Comparison of ENCODE assay signal across 18 cellular contexts in the genomic region with DNA sequence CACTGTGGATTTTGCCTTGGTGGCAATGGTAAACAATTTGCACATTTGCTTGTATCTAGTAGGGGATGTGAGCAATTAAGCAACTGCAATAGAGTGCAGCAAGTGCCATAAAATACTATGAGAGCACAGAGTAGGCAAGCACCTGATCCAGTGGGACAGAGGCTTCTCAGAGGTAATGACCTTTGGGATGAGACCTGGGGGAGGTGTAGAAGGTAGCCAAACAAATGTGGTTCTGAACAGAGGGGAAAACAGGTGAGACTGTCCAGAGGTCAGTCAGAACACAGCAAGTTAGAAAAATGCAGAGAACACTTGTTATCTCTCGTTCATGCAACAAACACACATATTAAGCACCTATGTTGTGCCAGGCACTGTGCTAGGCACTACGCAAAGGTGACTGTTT. TPM values are rescaled to one million over a fixed set of nuclear protein-coding genes. Genes with fewer than 3 reads are reported as not detected.
"Had no signal": no experiment of that assay in that cellular context is flagged by ENCODE, and none has a peak within 500 bp of the region (broad histone marks: within the 10 kb centered on the region; RNA-seq: fewer than 3 reads in every experiment).

No MANE protein-coding gene starts in this region.

- H3K27ac ChIP-seq: foreskin keratinocyte, neutrophil, sigmoid colon, skin epidermis, stomach had no signal

- H3K9me3 ChIP-seq: mucosa of descending colon, neutrophil, sigmoid colon, stomach had no signal

- DNase-seq: effector memory CD4-positive, alpha-beta T cell; erythroblast; foreskin keratinocyte; head of caudate nucleus; hippocampal formation; left colon; mammary epithelial cell; mucosa of descending colon; naive thymus-derived CD8-positive, alpha-beta T cell; posterior cingulate gyrus; sigmoid colon; stimulated activated CD4-positive, alpha-beta T cell treated with anti-CD3 and anti-CD28 coated beads, Interleukin-12 subunit alpha, Interleukin-12 subunit beta, amount 100 ng/mL, for 4 hours; stimulated activated naive CD4-positive, alpha-beta T cell; stomach; trophoblast cell had no signal

- H3K27ac Mint-ChIP-seq: naive thymus-derived CD8-positive, alpha-beta T cell had no signal

- H3K4me1 ChIP-seq: sigmoid colon, stomach had no signal

- H3K4me3 ChIP-seq: mucosa of descending colon, skin epidermis, stomach had no signal

- H3K4me3 Mint-ChIP-seq: naive thymus-derived CD8-positive, alpha-beta T cell had no signal

- H3K4me1 Mint-ChIP-seq: naive thymus-derived CD8-positive, alpha-beta T cell had no signal

- H3K27me3 ChIP-seq: neutrophil, sigmoid colon, stomach had no signal

- H3K9me3 Mint-ChIP-seq: naive thymus-derived CD8-positive, alpha-beta T cell had no signal

- FAIRE-seq: endothelial cell of umbilical vein had no signal

- H3K36me3 Mint-ChIP-seq: naive thymus-derived CD8-positive, alpha-beta T cell had no signal

- ATAC-seq: foreskin keratinocyte; left colon; mucosa of descending colon; naive thymus-derived CD8-positive, alpha-beta T cell had no signal

- H3K36me3 ChIP-seq: neutrophil, sigmoid colon, stomach had no signal

RNA-seq across cellular contexts. Expression of gene ANK2, which starts 21.4 kb away (rescaled TPM):
- total RNA-seq: endothelial cell of umbilical vein; naive thymus-derived CD8-positive, alpha-beta T cell had no signal
